In the genomic region with DNA sequence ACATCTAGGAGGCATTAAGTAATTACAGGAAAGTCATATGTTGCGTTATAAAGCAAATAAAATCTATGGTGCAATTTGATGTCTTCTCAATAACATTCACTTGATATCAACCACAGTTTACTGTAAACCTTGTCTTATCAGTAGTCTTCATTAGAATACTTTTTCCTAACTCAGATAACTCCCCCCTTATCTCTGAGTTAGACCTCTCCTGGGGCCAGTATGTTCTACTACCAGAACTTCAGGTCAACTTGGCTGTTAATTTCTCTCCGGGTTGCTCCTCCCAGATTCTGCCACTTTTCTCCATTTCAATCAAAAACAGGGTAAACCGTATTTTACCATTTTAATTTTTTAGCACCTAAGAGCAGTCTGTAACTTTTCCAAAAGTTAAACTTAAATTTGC, we compare ENCODE assay signal across 26 cellular contexts. TPM values are rescaled to one million over a fixed set of nuclear protein-coding genes. Genes with fewer than 3 reads are reported as not detected.
DNase-seq lines count a peak whose midpoint lies in the region; ATAC-seq and TF ChIP-seq lines count a peak whose summit lies in the region.
"Had no signal": no experiment of that assay in that cellular context is flagged by ENCODE, and none has a peak within 500 bp of the region (broad histone marks: within the 10 kb centered on the region; RNA-seq: fewer than 3 reads in every experiment).

No MANE protein-coding gene starts in this region.

- CTCF ChIA-PET in WTC11 (lab: Charles Lee) = interaction anchor here (0.6 to 1.5 kb wide), 6 partner anchors 66 to 703 kb away, joined by 3 to 4 read pairs (median 4); no protein-coding TSS in a partner anchor
- CTCF ChIA-PET in activated naive CD4-positive, alpha-beta T cell treated with anti-CD3 and anti-CD28 coated beads, Interleukin-2, amount 10 ng/mL, durations not matched to agents 7 days and 5 days (lab: Charles Lee) = no interaction called here

- H3K27ac ChIP-seq in mesodermal cell (ENCODE audit: low read depth, low read length, severe bottlenecking) (peak overlapping the region; percentile 51), aorta (ENCODE audit: low read depth in 1 of 2, low read length in 2 of 2) (no peak overlapping the region)
- H3K27ac ChIP-seq: 22Rv1 had no signal

- H3K27me3 ChIP-seq in aorta (ENCODE audit: control insufficient read depth in 1 of 2, insufficient read depth in 2 of 2, low read length in 1 of 2) = no peaks in the 10 kb centered on the region
- H3K27me3 ChIP-seq: MG63 had no signal

- intact Hi-C loops in aorta (cut with DNase I) = no loop called here

- H3K4me1 ChIP-seq in mesodermal cell (ENCODE audit: control insufficient read depth, insufficient read depth, low read length, poor library complexity, severe bottlenecking) (peaks cover 20% of the 10 kb centered on the region), aorta (ENCODE audit: control insufficient read depth in 1 of 2, insufficient read depth in 2 of 2, low read length in 2 of 2) (no peaks in the 10 kb centered on the region)
- H3K4me1 ChIP-seq: HAP-1 had no signal

- no peak for ATAC-seq in activated T-cell treated with anti-CD3 and anti-CD28 coated beads, Interleukin-2, amount 50 U/mL, for 72 hours (replicated peaks in 1 of 2)
- no peak for ATAC-seq in WTC11
- no peak for ATAC-seq in aorta (ENCODE audit: low FRiP score)
- no peak for ATAC-seq in activated T-helper 17 cell treated with anti-CD3 and anti-CD28 coated beads, Interleukin-2, amount 50 U/mL, for 72 hours (replicated peaks)
- no peak for ATAC-seq in GM18520 (IDR thresholded peaks at IDR 0.05; ENCODE audit: unreplicated experiment)
- ATAC-seq: CD8-positive, alpha-beta T cell; Panc1; SK-N-SH treated with all-trans-retinoic acid at 6 μM for 48 hours had no signal

- H3K27me3 Mint-ChIP-seq in activated T-cell treated with anti-CD3 and anti-CD28 coated beads, Interleukin-2, amount 50 U/mL, for 72 hours (ENCODE audit: low read depth) = peaks cover 21% of the 10 kb centered on the region
- H3K27me3 Mint-ChIP-seq in WTC11 (ENCODE audit: low read depth) = no peaks in the 10 kb centered on the region
- H3K27me3 Mint-ChIP-seq in activated naive CD4-positive, alpha-beta T cell treated with anti-CD3 and anti-CD28 coated beads, Interleukin-2, amount 10 ng/mL, durations not matched to agents 7 days and 5 days = peaks cover 12% of the 10 kb centered on the region
- H3K27me3 Mint-ChIP-seq in activated T-helper 17 cell treated with anti-CD3 and anti-CD28 coated beads, Interleukin-2, amount 50 U/mL, for 72 hours = peaks cover 6% of the 10 kb centered on the region

- no peak overlapping the region for H3K4me3 ChIP-seq in mesodermal cell (ENCODE audit: extremely low read depth, insufficient read depth, low read length, poor library complexity, severe bottlenecking)
- H3K4me3 ChIP-seq in aorta (ENCODE audit: low read length in 2 of 2) = no peak overlapping the region
- H3K4me3 ChIP-seq: GM23338, HAP-1, MG63 had no signal

- H3K36me3 ChIP-seq in mesodermal cell (ENCODE audit: control insufficient read depth, insufficient read depth, low read length) = peaks cover 25% of the 10 kb centered on the region
- H3K36me3 ChIP-seq in aorta (ENCODE audit: control insufficient read depth in 1 of 2, insufficient read depth in 2 of 2, low read length in 1 of 2) = no peaks in the 10 kb centered on the region
- H3K36me3 ChIP-seq: HAP-1, MG63 had no signal

- peak overlapping the region; percentile 0 to 31 for H3K4me3 Mint-ChIP-seq in activated T-cell treated with anti-CD3 and anti-CD28 coated beads, Interleukin-2, amount 50 U/mL, for 72 hours
- H3K4me3 Mint-ChIP-seq in WTC11 = no peak overlapping the region
- no peak overlapping the region for H3K4me3 Mint-ChIP-seq in activated naive CD4-positive, alpha-beta T cell treated with anti-CD3 and anti-CD28 coated beads, Interleukin-2, amount 10 ng/mL, durations not matched to agents 7 days and 5 days
- H3K4me3 Mint-ChIP-seq in activated T-helper 17 cell treated with anti-CD3 and anti-CD28 coated beads, Interleukin-2, amount 50 U/mL, for 72 hours = no peak overlapping the region
- H3K4me3 Mint-ChIP-seq: CD8-positive, alpha-beta T cell; GM23338 had no signal

- no peak for DNase-seq in activated T-cell treated with anti-CD3 and anti-CD28 coated beads, Interleukin-2, amount 50 U/mL, for 72 hours
- DNase-seq in activated T-cell treated with anti-CD3 and anti-CD28 coated beads, Interleukin-2, amount 50 U/mL, for 48 hours = no peak
- DNase-seq in WTC11 (ENCODE audit: low spot score) (no peak), aorta (no peak)
- no peak for DNase-seq in activated naive CD4-positive, alpha-beta T cell treated with anti-CD3 and anti-CD28 coated beads, Interleukin-2, amount 10 ng/mL, durations not matched to agents 7 days and 5 days
- DNase-seq: ACHN; C1 segment of cervical spinal cord; CD8-positive, alpha-beta T cell; Kasumi-1; MG63; NCI-H1092 treated with DMSO at 0.1 percent for 48 hours; NCI-H146; NCI-H2029; NCI-H2227 treated with DMSO at 0.1 percent for 48 hours; NCI-H524; NCI-H82; SIG-M5 had no signal

- H3K4me1 Mint-ChIP-seq in activated T-cell treated with anti-CD3 and anti-CD28 coated beads, Interleukin-2, amount 50 U/mL, for 72 hours (ENCODE audit: low read depth) = peaks cover 11% of the 10 kb centered on the region
- H3K4me1 Mint-ChIP-seq in WTC11 = peaks cover 47% of the 10 kb centered on the region
- no peaks in the 10 kb centered on the region for H3K4me1 Mint-ChIP-seq in activated naive CD4-positive, alpha-beta T cell treated with anti-CD3 and anti-CD28 coated beads, Interleukin-2, amount 10 ng/mL, durations not matched to agents 7 days and 5 days
- no peaks in the 10 kb centered on the region for H3K4me1 Mint-ChIP-seq in activated T-helper 17 cell treated with anti-CD3 and anti-CD28 coated beads, Interleukin-2, amount 50 U/mL, for 72 hours

- no peak overlapping the region for H3K27ac Mint-ChIP-seq in activated T-cell treated with anti-CD3 and anti-CD28 coated beads, Interleukin-2, amount 50 U/mL, for 72 hours
- peak overlapping the region; percentile 44; the same call in 1 of the 2 replicates for H3K27ac Mint-ChIP-seq in WTC11
- no peak overlapping the region for H3K27ac Mint-ChIP-seq in activated naive CD4-positive, alpha-beta T cell treated with anti-CD3 and anti-CD28 coated beads, Interleukin-2, amount 10 ng/mL, durations not matched to agents 7 days and 5 days
- H3K27ac Mint-ChIP-seq in activated T-helper 17 cell treated with anti-CD3 and anti-CD28 coated beads, Interleukin-2, amount 50 U/mL, for 72 hours = no peak overlapping the region
- H3K27ac Mint-ChIP-seq: CD8-positive, alpha-beta T cell had no signal

- no peaks in the 10 kb centered on the region for H3K9me3 ChIP-seq in mesodermal cell (ENCODE audit: control insufficient read depth, low read length)
- no peaks in the 10 kb centered on the region for H3K9me3 ChIP-seq in aorta (ENCODE audit: control insufficient read depth, low read length)
- H3K9me3 ChIP-seq: HAP-1, MG63 had no signal

- POLR2A ChIA-PET in WTC11 (lab: Charles Lee) = no interaction called here

- H3K9me3 Mint-ChIP-seq in activated T-cell treated with anti-CD3 and anti-CD28 coated beads, Interleukin-2, amount 50 U/mL, for 72 hours = peaks cover 0 to 2% of the 10 kb centered on the region in 2 donors
- no peaks in the 10 kb centered on the region for H3K9me3 Mint-ChIP-seq in WTC11
- no peaks in the 10 kb centered on the region for H3K9me3 Mint-ChIP-seq in activated naive CD4-positive, alpha-beta T cell treated with anti-CD3 and anti-CD28 coated beads, Interleukin-2, amount 10 ng/mL, durations not matched to agents 7 days and 5 days
- no peaks in the 10 kb centered on the region for H3K9me3 Mint-ChIP-seq in activated T-helper 17 cell treated with anti-CD3 and anti-CD28 coated beads, Interleukin-2, amount 50 U/mL, for 72 hours
- H3K9me3 Mint-ChIP-seq: CD8-positive, alpha-beta T cell; GM23338 had no signal

- H3K36me3 Mint-ChIP-seq in activated T-cell treated with anti-CD3 and anti-CD28 coated beads, Interleukin-2, amount 50 U/mL, for 72 hours (ENCODE audit: insufficient read depth in 2 of 2) = no peaks in the 10 kb centered on the region
- H3K36me3 Mint-ChIP-seq in WTC11 = peaks cover 23% of the 10 kb centered on the region
- no peaks in the 10 kb centered on the region for H3K36me3 Mint-ChIP-seq in activated naive CD4-positive, alpha-beta T cell treated with anti-CD3 and anti-CD28 coated beads, Interleukin-2, amount 10 ng/mL, durations not matched to agents 7 days and 5 days
- H3K36me3 Mint-ChIP-seq in activated T-helper 17 cell treated with anti-CD3 and anti-CD28 coated beads, Interleukin-2, amount 50 U/mL, for 72 hours (ENCODE audit: low read depth) = no peaks in the 10 kb centered on the region
- H3K36me3 Mint-ChIP-seq: CD8-positive, alpha-beta T cell had no signal

- WGBS in mesodermal cell (ENCODE audit: insufficient coverage in 2 of 2), 2 experiments = 46 to 79% methylated on average over 2 of the region's 3 CpGs
- 70 to 74% methylated on average over 3 of the region's 3 CpGs for WGBS in aorta, 2 donors

- no peak for TF ChIP-seq CTCF in WTC11 (IDR thresholded peaks at IDR 0.05)

TF ChIP-seq in WTC11, 78 proteins besides CTCF, POLR2A, EP300 and RAD21 (continues in another document):
- TF ChIP-seq JAZF1 (CRISPR knock-in tag; IDR thresholded peaks at IDR 0.05) (no peak), MXD4 (CRISPR knock-in tag; IDR thresholded peaks at IDR 0.05; ENCODE audit: borderline replicate concordance) (no peak), NFE2L1 (CRISPR knock-in tag; IDR thresholded peaks at IDR 0.05) (no peak)
- TF ChIP-seq, protein P1, sequence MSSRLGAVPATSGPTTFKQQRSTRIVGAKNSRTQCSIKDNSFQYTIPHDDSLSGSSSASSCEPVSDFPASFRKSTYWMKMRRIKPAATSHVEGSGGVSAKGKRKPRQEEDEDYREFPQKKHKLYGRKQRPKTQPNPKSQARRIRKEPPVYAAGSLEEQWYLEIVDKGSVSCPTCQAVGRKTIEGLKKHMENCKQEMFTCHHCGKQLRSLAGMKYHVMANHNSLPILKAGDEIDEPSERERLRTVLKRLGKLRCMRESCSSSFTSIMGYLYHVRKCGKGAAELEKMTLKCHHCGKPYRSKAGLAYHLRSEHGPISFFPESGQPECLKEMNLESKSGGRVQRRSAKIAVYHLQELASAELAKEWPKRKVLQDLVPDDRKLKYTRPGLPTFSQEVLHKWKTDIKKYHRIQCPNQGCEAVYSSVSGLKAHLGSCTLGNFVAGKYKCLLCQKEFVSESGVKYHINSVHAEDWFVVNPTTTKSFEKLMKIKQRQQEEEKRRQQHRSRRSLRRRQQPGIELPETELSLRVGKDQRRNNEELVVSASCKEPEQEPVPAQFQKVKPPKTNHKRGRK (CRISPR knock-in tag; IDR thresholded peaks at IDR 0.05; ENCODE audit: borderline replicate concordance) = no peak

RNA-seq across cellular contexts. Expression of gene KDR, which starts 50.0 kb away (rescaled TPM):
- total RNA-seq in activated T-cell treated with anti-CD3 and anti-CD28 coated beads, Interleukin-2, amount 50 U/mL, for 72 hours = not detected
- total RNA-seq in WTC11 (2021) (80.8 to 88.7 TPM (median 87.2 TPM) in 3 replicates), aorta (10 to 100 TPM; 18.8 to 42.1 TPM)
- polyA plus RNA-seq in mesodermal cell (2013, experiment 1 of 2) = 365 TPM
- polyA plus RNA-seq in mesodermal cell (2013, experiment 2 of 2) = 313 TPM
- polyA plus RNA-seq in aorta = 1 to 10 TPM in 1 of 2 donors, under 1 TPM in 1; 0.46 to 1.4 TPM
- total RNA-seq in activated T-helper 17 cell treated with anti-CD3 and anti-CD28 coated beads, Interleukin-2, amount 50 U/mL, for 72 hours = not detected
- total RNA-seq: CD8-positive, alpha-beta T cell; G401 had no signal

Comparison
In these comparisons a context has a peak if more than half of its experiments do, and no peak if none do; other contexts are left out.
1. H3K4me3 Mint-ChIP-seq: peak in activated T-cell treated with anti-CD3 and anti-CD28 coated beads, Interleukin-2, amount 50 U/mL, for 72 hours (2 of 2); none in WTC11 (single experiment), activated naive CD4-positive, alpha-beta T cell treated with anti-CD3 and anti-CD28 coated beads, Interleukin-2, amount 10 ng/mL, durations not matched to agents 7 days and 5 days (single experiment) and activated T-helper 17 cell treated with anti-CD3 and anti-CD28 coated beads, Interleukin-2, amount 50 U/mL, for 72 hours (single experiment).
2. RNA of gene KDR, which starts 50.0 kb away (total RNA-seq): 80.8 to 88.7 TPM in WTC11 and 18.8 to 42.1 TPM in aorta; not detected in activated T-cell treated with anti-CD3 and anti-CD28 coated beads, Interleukin-2, amount 50 U/mL, for 72 hours and not detected in activated T-helper 17 cell treated with anti-CD3 and anti-CD28 coated beads, Interleukin-2, amount 50 U/mL, for 72 hours; every median in the first group is over 10 times any median in the second.